In the genomic region with DNA sequence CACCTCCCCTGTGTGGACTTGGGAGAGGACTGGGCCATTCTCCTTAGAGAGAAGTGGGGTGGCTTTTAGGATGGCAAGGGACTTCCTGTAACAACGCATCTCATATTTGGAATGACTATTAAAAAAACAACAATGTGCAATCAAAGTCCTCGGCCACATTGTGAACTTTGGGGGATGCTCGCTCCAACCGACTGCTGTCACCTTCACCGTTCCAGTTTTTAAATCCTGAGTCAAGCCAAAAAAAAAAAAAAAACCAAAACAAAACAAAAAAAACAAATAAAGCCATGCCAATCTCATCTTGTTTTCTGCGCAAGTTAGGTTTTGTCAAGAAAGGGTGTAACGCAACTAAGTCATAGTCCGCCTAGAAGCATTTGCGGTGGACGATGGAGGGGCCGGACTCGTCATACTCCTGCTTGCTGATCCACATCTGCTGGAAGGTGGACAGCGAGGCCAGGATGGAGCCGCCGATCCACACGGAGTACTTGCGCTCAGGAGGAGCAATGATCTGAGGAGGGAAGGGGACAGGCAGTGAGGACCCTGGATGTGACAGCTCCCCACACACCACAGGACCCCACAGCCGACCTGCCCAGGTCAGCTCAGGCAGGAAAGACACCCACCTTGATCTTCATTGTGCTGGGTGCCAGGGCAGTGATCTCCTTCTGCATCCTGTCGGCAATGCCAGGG, we compare ENCODE assay signal across 8 cellular contexts. TPM values are rescaled to one million over a fixed set of nuclear protein-coding genes. Genes with fewer than 3 reads are reported as not detected.
A peak's percentile ranks its signal among the peaks of the same experiment; 100 is the strongest.
DNase-seq lines count a peak whose midpoint lies in the region; ATAC-seq and TF ChIP-seq lines count a peak whose summit lies in the region.
"Not testable (repeated sequence)": the region's sequence is repeated elsewhere in the genome, so short reads cannot be mapped to it uniquely, and the experiment has no call there.

No MANE protein-coding gene starts in this region.

- H3K27me3 ChIP-seq in BE2C; H7 (ENCODE audit: control insufficient read depth, insufficient read depth, low read length); RWPE2 (ENCODE audit: insufficient read depth, poor library complexity, severe bottlenecking); duodenal mucosa (ENCODE audit: control insufficient read depth in 1 of 2, insufficient read depth in 2 of 2, low read length in 2 of 2); hepatocyte: not testable (repeated sequence)

- not testable (repeated sequence) for H3K27me3 Mint-ChIP-seq in activated naive CD4-positive, alpha-beta T cell treated with anti-CD3 and anti-CD28 coated beads for 36 hours (ENCODE audit: low read depth); naive B cell

- peak overlapping the region; percentile 99 for H3K27ac ChIP-seq in RWPE2 (ENCODE audit: poor library complexity, severe bottlenecking)
- peak overlapping the region; percentile 100 for H3K27ac ChIP-seq in duodenal mucosa (ENCODE audit: low read depth, low read length)
- peak overlapping the region; percentile 100 for H3K27ac ChIP-seq in hepatocyte

- peaks cover 33% of the 10 kb centered on the region for H3K4me1 Mint-ChIP-seq in activated naive CD4-positive, alpha-beta T cell treated with anti-CD3 and anti-CD28 coated beads for 36 hours (ENCODE audit: low read depth)
- peaks cover 50 to 64% (median 62%) of the 10 kb centered on the region in 3 donors for H3K4me1 Mint-ChIP-seq in naive B cell

- H3K4me2 ChIP-seq in hepatocyte = peak overlapping the region; percentile 87

- H3K9ac ChIP-seq in duodenal mucosa (ENCODE audit: low read depth in 1 of 2, low read length in 2 of 2) = peak overlapping the region; percentile 98 to 100

- not testable (repeated sequence) for H3K9me2 ChIP-seq in hepatocyte (replicated peaks; ENCODE audit: insufficient read depth)

- H2AFZ ChIP-seq in hepatocyte = not testable (repeated sequence)

- H3K4me3 Mint-ChIP-seq in activated naive CD4-positive, alpha-beta T cell treated with anti-CD3 and anti-CD28 coated beads for 36 hours = peak overlapping the region; percentile 99
- peak overlapping the region; percentile 90 to 97 (median 94) for H3K4me3 Mint-ChIP-seq in naive B cell

- not testable (repeated sequence) for H3K9me3 ChIP-seq in BE2C; RWPE2 (ENCODE audit: severe bottlenecking); duodenal mucosa (ENCODE audit: control insufficient read depth in 1 of 2, low read length in 2 of 2); hepatocyte (ENCODE audit: low read depth)

- H3K4me3 ChIP-seq in BE2C (ENCODE audit: low read depth, low read length) = peak overlapping the region; percentile 86
- H3K4me3 ChIP-seq in H7 (ENCODE audit: insufficient read depth, low read depth, low read length) = peak overlapping the region; percentile 100
- peak overlapping the region; percentile 82 for H3K4me3 ChIP-seq in RWPE2 (ENCODE audit: severe bottlenecking)
- H3K4me3 ChIP-seq in duodenal mucosa (ENCODE audit: low read depth in 1 of 2, low read length in 2 of 2) = peak overlapping the region; percentile 75 to 91
- peak overlapping the region; percentile 97 for H3K4me3 ChIP-seq in hepatocyte

- H3K36me3 Mint-ChIP-seq in activated naive CD4-positive, alpha-beta T cell treated with anti-CD3 and anti-CD28 coated beads for 36 hours (ENCODE audit: low read depth) = peaks cover 36% of the 10 kb centered on the region
- H3K36me3 Mint-ChIP-seq in naive B cell = peaks cover 17 to 25% of the 10 kb centered on the region in 2 donors

- ATAC-seq in RWPE2 (ENCODE audit: low read depth); naive B cell (ENCODE audit: low read depth in 2 of 2): not testable (repeated sequence)

- intact Hi-C loops in activated naive CD4-positive, alpha-beta T cell treated with anti-CD3 and anti-CD28 coated beads for 36 hours (cut with micrococcal nuclease) = loop anchor here (1.0 kb wide), 1 partner anchor 104 kb away; a partner anchor contains a TSS

- CTCF ChIA-PET in activated naive CD4-positive, alpha-beta T cell treated with anti-CD3 and anti-CD28 coated beads for 36 hours (lab: Charles Lee) = interaction anchor here (0.6 to 1.6 kb wide), 5 partner anchors 11 to 174 kb away, joined by 3 to 4 read pairs (median 3); no protein-coding TSS in a partner anchor

- DNase-seq in BE2C; H7; RWPE2 (ENCODE audit: low spot score); hepatocyte (ENCODE audit: low spot score); naive B cell: not testable (repeated sequence)
- DNase-seq in activated naive CD4-positive, alpha-beta T cell treated with anti-CD3 and anti-CD28 coated beads for 36 hours = peak; percentile 17
- peak; percentile 20 for DNase-seq in stimulated activated CD4-positive, alpha-beta T cell treated with anti-CD3 and anti-CD28 coated beads, Interleukin-4, amount 100 ng/mL, for 1 hour

- WGBS in hepatocyte (ENCODE audit: low lambda C conversion rate, missing lambda C conversion rate) = 56% methylated on average over 19 of the region's 19 CpGs

- not testable (repeated sequence) for TF ChIP-seq CTCF in BE2C (IDR thresholded peaks at IDR 0.05; ENCODE audit: low read depth, low read length); RWPE2 (IDR thresholded peaks at IDR 0.05; ENCODE audit: poor library complexity, severe bottlenecking); hepatocyte (IDR thresholded peaks at IDR 0.05; ENCODE audit: poor library complexity)

- H4K20me1 ChIP-seq in hepatocyte (ENCODE audit: insufficient read depth, poor library complexity, severe bottlenecking) = peaks cover 45% of the 10 kb centered on the region

- H3K4me1 ChIP-seq in BE2C = not testable (repeated sequence)
- H3K4me1 ChIP-seq in RWPE2 (ENCODE audit: insufficient read depth, poor library complexity, severe bottlenecking) (peaks cover 16% of the 10 kb centered on the region), duodenal mucosa (ENCODE audit: control insufficient read depth in 1 of 2, insufficient read depth in 2 of 2, low read length in 2 of 2) (peaks cover 13 to 31% of the 10 kb centered on the region in 2 donors), hepatocyte (ENCODE audit: insufficient read depth) (peaks cover 24% of the 10 kb centered on the region)

- H3K27ac Mint-ChIP-seq in activated naive CD4-positive, alpha-beta T cell treated with anti-CD3 and anti-CD28 coated beads for 36 hours = peak overlapping the region; percentile 95
- H3K27ac Mint-ChIP-seq in naive B cell = peak overlapping the region; percentile 92 to 98 (median 95)

- peaks cover 62% of the 10 kb centered on the region for H3K36me3 ChIP-seq in BE2C
- peaks cover 32% of the 10 kb centered on the region for H3K36me3 ChIP-seq in H7 (replicated peaks; ENCODE audit: control insufficient read depth, insufficient read depth, low read length)
- peaks cover 47% of the 10 kb centered on the region for H3K36me3 ChIP-seq in RWPE2 (ENCODE audit: low read depth)
- peaks cover 31 to 47% of the 10 kb centered on the region in 2 donors for H3K36me3 ChIP-seq in duodenal mucosa (ENCODE audit: control insufficient read depth in 1 of 2, insufficient read depth in 2 of 2, low read length in 2 of 2)
- H3K36me3 ChIP-seq in hepatocyte (replicated peaks; ENCODE audit: insufficient read depth, low read depth) = not testable (repeated sequence)

- not testable (repeated sequence) for H3K9me3 Mint-ChIP-seq in activated naive CD4-positive, alpha-beta T cell treated with anti-CD3 and anti-CD28 coated beads for 36 hours; naive B cell

- peaks cover 55% of the 10 kb centered on the region for H3K79me2 ChIP-seq in hepatocyte

RNA-seq across cellular contexts. Expression of a gene that starts 2.9 kb away (rescaled TPM):
- polyA plus RNA-seq in BE2C (2012; ENCODE audit: insufficient read depth, insufficient read length, low read depth) = 7,387 TPM
- total RNA-seq in H7 (2014; rRNA removed; shearing (Covaris generic)) = 5,240 and 5,611 TPM in 2 replicates
- 1,000 to 10,000 TPM; 7,750 to 8,015 TPM for total RNA-seq in activated naive CD4-positive, alpha-beta T cell treated with anti-CD3 and anti-CD28 coated beads for 36 hours
- 1,721 and 2,048 TPM in 2 replicates for total RNA-seq in hepatocyte
- 6,911 and 7,012 TPM in 2 replicates for polyA plus RNA-seq in hepatocyte
- polyA plus RNA-seq in naive B cell (ENCODE audit: low read depth in 6 of 6) = over 10,000 TPM; 10,628 to 16,007 (median 11,568) TPM

RNA-seq across cellular contexts. Expression of a gene that starts 13.9 kb away (rescaled TPM):
- polyA plus RNA-seq in BE2C (2012; ENCODE audit: insufficient read depth, insufficient read length, low read depth) = 10.6 TPM
- total RNA-seq in H7 (2014; rRNA removed; shearing (Covaris generic)) = 8.2 and 8.3 TPM in 2 replicates
- total RNA-seq in activated naive CD4-positive, alpha-beta T cell treated with anti-CD3 and anti-CD28 coated beads for 36 hours = 1 to 10 TPM; 7.0 to 7.1 TPM
- 3.1 and 4.2 TPM in 2 replicates for total RNA-seq in hepatocyte
- polyA plus RNA-seq in hepatocyte (3.2 and 4.0 TPM in 2 replicates), naive B cell (ENCODE audit: low read depth in 6 of 6) (1 to 10 TPM in 2 of 6 donors, under 1 TPM in 3, not detected in 1; 0.32 to 1.2 (median 0.55) TPM)
